Comparison of ENCODE assay signal across 20 cellular contexts in genomic region chr6:34489229-34489805, GRCh38. TPM values are rescaled to one million over a fixed set of nuclear protein-coding genes. Genes with fewer than 3 reads are reported as not detected.
"Had no signal": no experiment of that assay in that cellular context is flagged by ENCODE, and none has a peak within 500 bp of the region (broad histone marks: within the 10 kb centered on the region; RNA-seq: fewer than 3 reads in every experiment).

No MANE protein-coding gene starts in this region.

- H3K4me3 ChIP-seq: breast epithelium, hepatocyte, left lung, tibial artery, uterus had no signal

- DNase-seq: activated CD4-positive, alpha-beta T cell treated with anti-CD3 and anti-CD28 coated beads, Interleukin-2, amount 10 ng/mL, durations not matched to agents 24 days and 14 days; activated CD4-positive, CD25-positive, alpha-beta regulatory T cell; activated CD8-positive, alpha-beta memory T cell treated with anti-CD3 and anti-CD28 coated beads for 24 hours; activated naive CD4-positive, alpha-beta T cell treated with anti-CD3 and anti-CD28 coated beads for 36 hours; activated naive CD8-positive, alpha-beta T cell treated with anti-CD3 and anti-CD28 coated beads, Interleukin-2, amount 50 U/mL, for 24 hours; activated T-cell treated with anti-CD3 and anti-CD28 coated beads for 4 hours; dermis blood vessel endothelial cell; endodermal cell; left lung; naive thymus-derived CD8-positive, alpha-beta T cell; stimulated activated CD4-positive, alpha-beta T cell treated with anti-CD3 and anti-CD28 coated beads, Interleukin-15, amount 100 ng/mL, for 24 hours; stimulated activated CD4-positive, alpha-beta T cell treated with anti-CD3 and anti-CD28 coated beads, Interleukin-4, amount 100 ng/mL, for 24 hours; stimulated activated naive CD4-positive, alpha-beta T cell; T-helper 2 cell; tibial artery; uterus had no signal

- H3K4me3 Mint-ChIP-seq: activated CD4-positive, alpha-beta T cell treated with anti-CD3 and anti-CD28 coated beads, Interleukin-2, amount 10 ng/mL, durations not matched to agents 24 days and 14 days; activated naive CD4-positive, alpha-beta T cell treated with anti-CD3 and anti-CD28 coated beads for 36 hours; activated naive CD8-positive, alpha-beta T cell treated with anti-CD3 and anti-CD28 coated beads, Interleukin-2, amount 50 U/mL, for 24 hours; endodermal cell; memory B cell; naive thymus-derived CD8-positive, alpha-beta T cell had no signal

- H3K27ac ChIP-seq: breast epithelium, hepatocyte, left lung, parathyroid adenoma, tibial artery, uterus had no signal

- H3K36me3 ChIP-seq: breast epithelium, left lung, tibial artery, uterus had no signal

- H3K27me3 ChIP-seq: breast epithelium, hepatocyte, left lung, uterus had no signal

- ATAC-seq: activated naive CD8-positive, alpha-beta T cell treated with anti-CD3 and anti-CD28 coated beads, Interleukin-2, amount 50 U/mL, for 24 hours; left lung; naive thymus-derived CD8-positive, alpha-beta T cell had no signal

- H3K27me3 Mint-ChIP-seq: activated CD4-positive, alpha-beta T cell treated with anti-CD3 and anti-CD28 coated beads, Interleukin-2, amount 10 ng/mL, durations not matched to agents 24 days and 14 days; activated naive CD8-positive, alpha-beta T cell treated with anti-CD3 and anti-CD28 coated beads, Interleukin-2, amount 50 U/mL, for 24 hours; memory B cell had no signal

- H3K9me3 Mint-ChIP-seq: activated CD4-positive, alpha-beta T cell treated with anti-CD3 and anti-CD28 coated beads, Interleukin-2, amount 10 ng/mL, durations not matched to agents 24 days and 14 days; activated naive CD4-positive, alpha-beta T cell treated with anti-CD3 and anti-CD28 coated beads for 36 hours; activated naive CD8-positive, alpha-beta T cell treated with anti-CD3 and anti-CD28 coated beads, Interleukin-2, amount 50 U/mL, for 24 hours; endodermal cell; memory B cell; naive thymus-derived CD8-positive, alpha-beta T cell had no signal

- H3K9me3 ChIP-seq: breast epithelium, left lung, tibial artery, uterus had no signal

- H3K4me1 ChIP-seq: breast epithelium, left lung, parathyroid adenoma, tibial artery, uterus had no signal

- H3K27ac Mint-ChIP-seq: activated CD4-positive, alpha-beta T cell treated with anti-CD3 and anti-CD28 coated beads, Interleukin-2, amount 10 ng/mL, durations not matched to agents 24 days and 14 days; activated naive CD4-positive, alpha-beta T cell treated with anti-CD3 and anti-CD28 coated beads for 36 hours; activated naive CD8-positive, alpha-beta T cell treated with anti-CD3 and anti-CD28 coated beads, Interleukin-2, amount 50 U/mL, for 24 hours; endodermal cell; memory B cell had no signal

- H3K36me3 Mint-ChIP-seq: memory B cell; naive thymus-derived CD8-positive, alpha-beta T cell had no signal

RNA-seq across cellular contexts. Expression of gene PACSIN1, which starts 23.4 kb away (rescaled TPM):
- total RNA-seq: activated CD4-positive, alpha-beta T cell treated with anti-CD3 and anti-CD28 coated beads, Interleukin-2, amount 10 ng/mL, durations not matched to agents 24 days and 14 days; dermis blood vessel endothelial cell had no signal
